7 cellular contexts compared by ENCODE assay signal in genomic region chr3:126076140-126076539, GRCh38.
"Had no signal": no experiment of that assay in that cellular context is flagged by ENCODE, and none has a peak within 500 bp of the region (broad histone marks: within the 10 kb centered on the region; RNA-seq: fewer than 3 reads in every experiment).

No MANE protein-coding gene starts in this region.

- H3K27ac ChIP-seq: GM23248, KMS-11 had no signal

- H3K4me3 ChIP-seq: GM23248 had no signal

- H3K9ac ChIP-seq: GM23248, KMS-11 had no signal

- FAIRE-seq: HTR-8/SVneo had no signal

- H2AFZ ChIP-seq: GM23248 had no signal

- H3K4me2 ChIP-seq: KMS-11 had no signal

- DNase-seq: GM23248, GOT3, H9, HCEC 1CT, KBM-7 had no signal
